ENCODE assay signal across 8 cellular contexts in genomic region chr17:42670925-42671657, GRCh38. TPM values are rescaled to one million over a fixed set of nuclear protein-coding genes. Genes with fewer than 3 reads are reported as not detected.
DNase-seq lines count a peak whose midpoint lies in the region; ATAC-seq and TF ChIP-seq lines count a peak whose summit lies in the region.
"Had no signal": no experiment of that assay in that cellular context is flagged by ENCODE, and none has a peak within 500 bp of the region (broad histone marks: within the 10 kb centered on the region; RNA-seq: fewer than 3 reads in every experiment).

No MANE protein-coding gene starts in this region.

- H3K4me1 ChIP-seq in gastroesophageal sphincter (peaks cover 8 to 91% (median 35%) of the 10 kb centered on the region in 3 donors), adrenal gland (replicated peaks in 1 of 2) (peaks cover 40 to 60% of the 10 kb centered on the region in 2 donors)

- peak overlapping the region in 3 of 4 donors; percentile 33 to 99 (median 98) for H3K27ac ChIP-seq in gastroesophageal sphincter
- no peak overlapping the region for H3K27ac ChIP-seq in adrenal gland

- 84 to 100% methylated on average over 1 to 21 of the region's 38 CpGs for WGBS in gastroesophageal sphincter (ENCODE audit: low coverage in 1 of 2), 2 donors
- 84 to 89% (median 88%) methylated on average over 32 to 38 of the region's 38 CpGs for WGBS in adrenal gland, 4 donors

- no peak for ATAC-seq in gastroesophageal sphincter

- no peaks in the 10 kb centered on the region for H3K9me3 ChIP-seq in gastroesophageal sphincter
- H3K9me3 ChIP-seq in adrenal gland (replicated peaks in 1 of 3) = no peaks in the 10 kb centered on the region

- H3K4me3 ChIP-seq in gastroesophageal sphincter = no peak overlapping the region
- H3K4me3 ChIP-seq in adrenal gland = no peak overlapping the region

- peaks cover 0 to 69% of the 10 kb centered on the region in 2 donors for H3K36me3 ChIP-seq in gastroesophageal sphincter
- peaks cover 0 to 64% of the 10 kb centered on the region in 2 donors for H3K36me3 ChIP-seq in adrenal gland (replicated peaks in 1 of 2)

- H3K36me3 Mint-ChIP-seq in activated naive CD8-positive, alpha-beta T cell = no peaks in the 10 kb centered on the region
- H3K36me3 Mint-ChIP-seq in activated naive CD8-positive, alpha-beta T cell treated with anti-CD3 and anti-CD28 coated beads for 36 hours = peaks cover 1% of the 10 kb centered on the region
- peaks cover 16% of the 10 kb centered on the region for H3K36me3 Mint-ChIP-seq in type B pancreatic cell

- H3K27ac Mint-ChIP-seq in activated naive CD8-positive, alpha-beta T cell = no peak overlapping the region
- H3K27ac Mint-ChIP-seq in activated naive CD8-positive, alpha-beta T cell treated with anti-CD3 and anti-CD28 coated beads for 36 hours = no peak overlapping the region
- peak overlapping the region; percentile 69 for H3K27ac Mint-ChIP-seq in type B pancreatic cell

- intact Hi-C loops in adrenal gland (cut with DNase I) = loop anchor here (5.0 to 10.0 kb wide), 2 partner anchors 59 to 86 kb away; no protein-coding TSS in a partner anchor

- no peak for TF ChIP-seq EP300 in gastroesophageal sphincter (IDR thresholded peaks at IDR 0.05)

- TF ChIP-seq CTCF in gastroesophageal sphincter (IDR thresholded peaks at IDR 0.05) (no peak), type B pancreatic cell (conservative IDR thresholded peaks at IDR 0.05) (no peak), adrenal gland (IDR thresholded peaks at IDR 0.05) (no peak)

- H3K4me3 Mint-ChIP-seq in activated naive CD8-positive, alpha-beta T cell = peak overlapping the region; percentile 77
- H3K4me3 Mint-ChIP-seq in activated naive CD8-positive, alpha-beta T cell treated with anti-CD3 and anti-CD28 coated beads for 36 hours = no peak overlapping the region
- H3K4me3 Mint-ChIP-seq in type B pancreatic cell = peak overlapping the region; percentile 73

- TF ChIP-seq POLR2A in gastroesophageal sphincter (IDR thresholded peaks at IDR 0.05) (no peak), adrenal gland (IDR thresholded peaks at IDR 0.05) (no peak)

- DNase-seq in activated naive CD8-positive, alpha-beta T cell treated with anti-CD3 and anti-CD28 coated beads for 36 hours = no peak
- DNase-seq in type B pancreatic cell (ENCODE audit: extremely low spot score, unreplicated experiment) (no peak), midbrain (lab: John Stamatoyannopoulos, UW) (no peak), adrenal gland (no peak)
- DNase-seq: NCI-H1417 treated with DMSO at 0.1 percent for 48 hours had no signal

- H3K4me1 Mint-ChIP-seq in activated naive CD8-positive, alpha-beta T cell (ENCODE audit: low read depth) = peaks cover 21% of the 10 kb centered on the region
- H3K4me1 Mint-ChIP-seq in activated naive CD8-positive, alpha-beta T cell treated with anti-CD3 and anti-CD28 coated beads for 36 hours = peaks cover 14% of the 10 kb centered on the region
- H3K4me1 Mint-ChIP-seq in type B pancreatic cell (ENCODE audit: unreplicated experiment) = peaks cover 25% of the 10 kb centered on the region

- H3K27me3 Mint-ChIP-seq in activated naive CD8-positive, alpha-beta T cell = peaks cover 10% of the 10 kb centered on the region
- H3K27me3 Mint-ChIP-seq in activated naive CD8-positive, alpha-beta T cell treated with anti-CD3 and anti-CD28 coated beads for 36 hours = peaks cover 67% of the 10 kb centered on the region
- H3K27me3 Mint-ChIP-seq in type B pancreatic cell = peaks cover 3% of the 10 kb centered on the region

- no peaks in the 10 kb centered on the region for H3K9me3 Mint-ChIP-seq in activated naive CD8-positive, alpha-beta T cell (ENCODE audit: low read depth)
- no peaks in the 10 kb centered on the region for H3K9me3 Mint-ChIP-seq in activated naive CD8-positive, alpha-beta T cell treated with anti-CD3 and anti-CD28 coated beads for 36 hours
- H3K9me3 Mint-ChIP-seq in type B pancreatic cell = no peaks in the 10 kb centered on the region

- no peaks in the 10 kb centered on the region for H3K27me3 ChIP-seq in gastroesophageal sphincter
- no peaks in the 10 kb centered on the region for H3K27me3 ChIP-seq in adrenal gland

RNA-seq across cellular contexts. Expression of gene PLEKHH3, which starts 5.7 kb away (rescaled TPM):
- total RNA-seq in activated naive CD8-positive, alpha-beta T cell treated with anti-CD3 and anti-CD28 coated beads for 36 hours = under 1 TPM; 0.85 to 0.90 TPM
- total RNA-seq in gastroesophageal sphincter (10 to 100 TPM; 13.7 to 40.8 (median 23.4) TPM), type B pancreatic cell (ENCODE audit: low replicate concordance) (29.1 and 60.5 TPM in 2 replicates), adrenal gland (10 to 100 TPM; 28.1 to 63.7 (median 46.6) TPM)
- polyA plus RNA-seq in adrenal gland = 10 to 100 TPM in 2 of 3 donors, 1 to 10 TPM in 1; 1.8 to 73.2 (median 49.6) TPM

RNA-seq across cellular contexts. Expression of gene CCR10, which starts 10.6 kb away (rescaled TPM):
- total RNA-seq in activated naive CD8-positive, alpha-beta T cell treated with anti-CD3 and anti-CD28 coated beads for 36 hours = under 1 TPM; 0.12 to 0.25 TPM
- total RNA-seq in gastroesophageal sphincter = 1 to 10 TPM; 1.0 to 4.6 (median 1.5) TPM
- total RNA-seq in type B pancreatic cell (ENCODE audit: low replicate concordance) = 1.2 TPM in 1 of 2 replicates, not detected in the other
- 1 to 10 TPM in 6 of 8 donors, under 1 TPM in 2; 0.80 to 7.9 (median 4.2) TPM for total RNA-seq in adrenal gland
- polyA plus RNA-seq in adrenal gland = 1 to 10 TPM in 2 of 3 donors, under 1 TPM in 1; 0.31 to 3.6 (median 1.7) TPM
- total RNA-seq: bronchial epithelial cell had no signal

RNA-seq across cellular contexts. Expression of gene CNTNAP1, which starts 11.2 kb away (rescaled TPM):
- total RNA-seq in activated naive CD8-positive, alpha-beta T cell treated with anti-CD3 and anti-CD28 coated beads for 36 hours = under 1 TPM; 0.68 to 0.70 TPM
- total RNA-seq in gastroesophageal sphincter (10 to 100 TPM in 1 of 4 donors, 1 to 10 TPM in 3; 1.7 to 14.5 (median 9.1) TPM), type B pancreatic cell (ENCODE audit: low replicate concordance) (1.00 and 17.8 TPM in 2 replicates), adrenal gland (10 to 100 TPM in 2 of 8 donors, 1 to 10 TPM in 6; 1.8 to 31.9 (median 5.4) TPM)
- 10 to 100 TPM in 1 of 3 donors, 1 to 10 TPM in 2; 1.6 to 12.5 (median 5.7) TPM for polyA plus RNA-seq in adrenal gland

RNA-seq across cellular contexts. Expression of gene TUBG2, which starts 12.0 kb away (rescaled TPM):
- 1 to 10 TPM; 7.1 to 7.8 TPM for total RNA-seq in activated naive CD8-positive, alpha-beta T cell treated with anti-CD3 and anti-CD28 coated beads for 36 hours
- 10 to 100 TPM; 19.7 to 57.3 (median 33.7) TPM for total RNA-seq in gastroesophageal sphincter
- 18.0 and 24.4 TPM in 2 replicates for total RNA-seq in type B pancreatic cell (ENCODE audit: low replicate concordance)
- total RNA-seq in adrenal gland = 10 to 100 TPM; 21.5 to 63.9 (median 45.6) TPM
- polyA plus RNA-seq in adrenal gland = 10 to 100 TPM; 19.3 to 65.1 (median 49.6) TPM

Comparison
In these comparisons a context has a peak if more than half of its experiments do, and no peak if none do; other contexts are left out.
1. H3K27ac ChIP-seq: peak in gastroesophageal sphincter (3 of 4); none in adrenal gland (0 of 5).
2. RNA of gene PLEKHH3, which starts 5.7 kb away (total RNA-seq): 28.1 to 63.7 TPM in adrenal gland, 29.1 to 60.5 TPM in type B pancreatic cell and 13.7 to 40.8 TPM in gastroesophageal sphincter; 0.85 to 0.90 TPM in activated naive CD8-positive, alpha-beta T cell treated with anti-CD3 and anti-CD28 coated beads for 36 hours; every median in the first group is over 4 times any median in the second.